In the genomic region with DNA sequence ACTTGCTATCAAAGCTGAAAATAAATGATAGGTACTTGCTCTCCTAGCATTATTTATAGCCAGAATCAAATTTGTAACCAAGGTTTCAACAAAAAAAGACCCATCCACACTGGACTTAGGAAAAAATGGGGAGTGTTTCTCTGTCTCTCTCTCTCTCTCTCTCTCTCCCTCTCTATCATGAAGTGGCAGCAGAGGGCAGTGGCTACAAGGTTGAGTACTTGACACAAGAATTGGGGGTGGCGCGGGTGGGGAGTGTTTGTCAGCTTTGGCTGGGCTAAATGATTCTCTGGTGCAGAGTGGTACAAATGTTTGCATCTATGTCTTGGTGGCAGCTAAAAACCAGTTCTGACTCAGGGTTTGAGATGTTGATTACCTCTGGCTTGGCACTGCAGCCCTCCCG, we compare ENCODE assay signal across 1 cellular context.
TF ChIP-seq lines count a peak whose summit lies in the region.

No MANE protein-coding gene starts in this region.

TF ChIP-seq in SK-N-SH treated with all-trans-retinoic acid at 6 μM for 48 hours, 23 proteins besides CTCF, POLR2A, EP300 and RAD21 (continued from another document):
- TF ChIP-seq, protein P1, sequence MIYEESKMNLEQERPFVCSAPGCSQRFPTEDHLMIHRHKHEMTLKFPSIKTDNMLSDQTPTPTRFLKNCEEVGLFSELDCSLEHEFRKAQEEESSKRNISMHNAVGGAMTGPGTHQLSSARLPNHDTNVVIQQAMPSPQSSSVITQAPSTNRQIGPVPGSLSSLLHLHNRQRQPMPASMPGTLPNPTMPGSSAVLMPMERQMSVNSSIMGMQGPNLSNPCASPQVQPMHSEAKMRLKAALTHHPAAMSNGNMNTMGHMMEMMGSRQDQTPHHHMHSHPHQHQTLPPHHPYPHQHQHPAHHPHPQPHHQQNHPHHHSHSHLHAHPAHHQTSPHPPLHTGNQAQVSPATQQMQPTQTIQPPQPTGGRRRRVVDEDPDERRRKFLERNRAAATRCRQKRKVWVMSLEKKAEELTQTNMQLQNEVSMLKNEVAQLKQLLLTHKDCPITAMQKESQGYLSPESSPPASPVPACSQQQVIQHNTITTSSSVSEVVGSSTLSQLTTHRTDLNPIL (CRISPR knock-in tag; IDR thresholded peaks at IDR 0.05; ENCODE audit: low read depth) = no peak
